ENCODE assay signal across 1 cellular context in the genomic region with DNA sequence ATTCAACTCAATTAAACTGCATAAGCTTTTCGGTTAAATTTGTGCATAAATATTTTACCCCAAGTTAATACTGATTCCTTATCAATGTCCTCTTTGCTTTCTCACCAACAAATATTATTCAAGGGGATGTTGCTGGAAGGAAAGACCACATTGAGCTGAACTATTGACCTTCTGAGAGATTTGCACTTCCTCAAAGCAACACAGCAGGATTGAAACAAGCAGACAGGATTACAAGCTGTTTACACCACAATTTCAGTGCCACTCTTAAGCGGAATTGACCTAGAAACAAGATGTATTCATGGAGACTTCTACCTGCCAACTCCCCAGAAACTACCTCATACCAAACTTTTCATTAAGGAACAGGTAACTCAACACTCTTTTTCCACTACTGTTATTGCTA.
TF ChIP-seq lines count a peak whose summit lies in the region.

No MANE protein-coding gene starts in this region.

TF ChIP-seq in H1, 55 proteins besides CTCF, POLR2A, EP300 and RAD21 (continued from another document):
- TF ChIP-seq, protein P1, sequence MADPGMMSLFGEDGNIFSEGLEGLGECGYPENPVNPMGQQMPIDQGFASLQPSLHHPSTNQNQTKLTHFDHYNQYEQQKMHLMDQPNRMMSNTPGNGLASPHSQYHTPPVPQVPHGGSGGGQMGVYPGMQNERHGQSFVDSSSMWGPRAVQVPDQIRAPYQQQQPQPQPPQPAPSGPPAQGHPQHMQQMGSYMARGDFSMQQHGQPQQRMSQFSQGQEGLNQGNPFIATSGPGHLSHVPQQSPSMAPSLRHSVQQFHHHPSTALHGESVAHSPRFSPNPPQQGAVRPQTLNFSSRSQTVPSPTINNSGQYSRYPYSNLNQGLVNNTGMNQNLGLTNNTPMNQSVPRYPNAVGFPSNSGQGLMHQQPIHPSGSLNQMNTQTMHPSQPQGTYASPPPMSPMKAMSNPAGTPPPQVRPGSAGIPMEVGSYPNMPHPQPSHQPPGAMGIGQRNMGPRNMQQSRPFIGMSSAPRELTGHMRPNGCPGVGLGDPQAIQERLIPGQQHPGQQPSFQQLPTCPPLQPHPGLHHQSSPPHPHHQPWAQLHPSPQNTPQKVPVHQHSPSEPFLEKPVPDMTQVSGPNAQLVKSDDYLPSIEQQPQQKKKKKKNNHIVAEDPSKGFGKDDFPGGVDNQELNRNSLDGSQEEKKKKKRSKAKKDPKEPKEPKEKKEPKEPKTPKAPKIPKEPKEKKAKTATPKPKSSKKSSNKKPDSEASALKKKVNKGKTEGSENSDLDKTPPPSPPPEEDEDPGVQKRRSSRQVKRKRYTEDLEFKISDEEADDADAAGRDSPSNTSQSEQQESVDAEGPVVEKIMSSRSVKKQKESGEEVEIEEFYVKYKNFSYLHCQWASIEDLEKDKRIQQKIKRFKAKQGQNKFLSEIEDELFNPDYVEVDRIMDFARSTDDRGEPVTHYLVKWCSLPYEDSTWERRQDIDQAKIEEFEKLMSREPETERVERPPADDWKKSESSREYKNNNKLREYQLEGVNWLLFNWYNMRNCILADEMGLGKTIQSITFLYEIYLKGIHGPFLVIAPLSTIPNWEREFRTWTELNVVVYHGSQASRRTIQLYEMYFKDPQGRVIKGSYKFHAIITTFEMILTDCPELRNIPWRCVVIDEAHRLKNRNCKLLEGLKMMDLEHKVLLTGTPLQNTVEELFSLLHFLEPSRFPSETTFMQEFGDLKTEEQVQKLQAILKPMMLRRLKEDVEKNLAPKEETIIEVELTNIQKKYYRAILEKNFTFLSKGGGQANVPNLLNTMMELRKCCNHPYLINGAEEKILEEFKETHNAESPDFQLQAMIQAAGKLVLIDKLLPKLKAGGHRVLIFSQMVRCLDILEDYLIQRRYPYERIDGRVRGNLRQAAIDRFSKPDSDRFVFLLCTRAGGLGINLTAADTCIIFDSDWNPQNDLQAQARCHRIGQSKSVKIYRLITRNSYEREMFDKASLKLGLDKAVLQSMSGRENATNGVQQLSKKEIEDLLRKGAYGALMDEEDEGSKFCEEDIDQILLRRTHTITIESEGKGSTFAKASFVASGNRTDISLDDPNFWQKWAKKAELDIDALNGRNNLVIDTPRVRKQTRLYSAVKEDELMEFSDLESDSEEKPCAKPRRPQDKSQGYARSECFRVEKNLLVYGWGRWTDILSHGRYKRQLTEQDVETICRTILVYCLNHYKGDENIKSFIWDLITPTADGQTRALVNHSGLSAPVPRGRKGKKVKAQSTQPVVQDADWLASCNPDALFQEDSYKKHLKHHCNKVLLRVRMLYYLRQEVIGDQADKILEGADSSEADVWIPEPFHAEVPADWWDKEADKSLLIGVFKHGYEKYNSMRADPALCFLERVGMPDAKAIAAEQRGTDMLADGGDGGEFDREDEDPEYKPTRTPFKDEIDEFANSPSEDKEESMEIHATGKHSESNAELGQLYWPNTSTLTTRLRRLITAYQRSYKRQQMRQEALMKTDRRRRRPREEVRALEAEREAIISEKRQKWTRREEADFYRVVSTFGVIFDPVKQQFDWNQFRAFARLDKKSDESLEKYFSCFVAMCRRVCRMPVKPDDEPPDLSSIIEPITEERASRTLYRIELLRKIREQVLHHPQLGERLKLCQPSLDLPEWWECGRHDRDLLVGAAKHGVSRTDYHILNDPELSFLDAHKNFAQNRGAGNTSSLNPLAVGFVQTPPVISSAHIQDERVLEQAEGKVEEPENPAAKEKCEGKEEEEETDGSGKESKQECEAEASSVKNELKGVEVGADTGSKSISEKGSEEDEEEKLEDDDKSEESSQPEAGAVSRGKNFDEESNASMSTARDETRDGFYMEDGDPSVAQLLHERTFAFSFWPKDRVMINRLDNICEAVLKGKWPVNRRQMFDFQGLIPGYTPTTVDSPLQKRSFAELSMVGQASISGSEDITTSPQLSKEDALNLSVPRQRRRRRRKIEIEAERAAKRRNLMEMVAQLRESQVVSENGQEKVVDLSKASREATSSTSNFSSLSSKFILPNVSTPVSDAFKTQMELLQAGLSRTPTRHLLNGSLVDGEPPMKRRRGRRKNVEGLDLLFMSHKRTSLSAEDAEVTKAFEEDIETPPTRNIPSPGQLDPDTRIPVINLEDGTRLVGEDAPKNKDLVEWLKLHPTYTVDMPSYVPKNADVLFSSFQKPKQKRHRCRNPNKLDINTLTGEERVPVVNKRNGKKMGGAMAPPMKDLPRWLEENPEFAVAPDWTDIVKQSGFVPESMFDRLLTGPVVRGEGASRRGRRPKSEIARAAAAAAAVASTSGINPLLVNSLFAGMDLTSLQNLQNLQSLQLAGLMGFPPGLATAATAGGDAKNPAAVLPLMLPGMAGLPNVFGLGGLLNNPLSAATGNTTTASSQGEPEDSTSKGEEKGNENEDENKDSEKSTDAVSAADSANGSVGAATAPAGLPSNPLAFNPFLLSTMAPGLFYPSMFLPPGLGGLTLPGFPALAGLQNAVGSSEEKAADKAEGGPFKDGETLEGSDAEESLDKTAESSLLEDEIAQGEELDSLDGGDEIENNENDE (IDR thresholded peaks at IDR 0.05; ENCODE audit: insufficient replicate concordance, low read length): no peak
- TF ChIP-seq BACH1 (IDR thresholded peaks at IDR 0.05; ENCODE audit: low read length) (no peak), RFX5 (IDR thresholded peaks at IDR 0.05; ENCODE audit: borderline replicate concordance, low read depth, low read length) (no peak)
- TF ChIP-seq, protein P2, sequence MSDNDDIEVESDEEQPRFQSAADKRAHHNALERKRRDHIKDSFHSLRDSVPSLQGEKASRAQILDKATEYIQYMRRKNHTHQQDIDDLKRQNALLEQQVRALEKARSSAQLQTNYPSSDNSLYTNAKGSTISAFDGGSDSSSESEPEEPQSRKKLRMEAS (IDR thresholded peaks at IDR 0.05): no peak
- TF ChIP-seq, protein P3, sequence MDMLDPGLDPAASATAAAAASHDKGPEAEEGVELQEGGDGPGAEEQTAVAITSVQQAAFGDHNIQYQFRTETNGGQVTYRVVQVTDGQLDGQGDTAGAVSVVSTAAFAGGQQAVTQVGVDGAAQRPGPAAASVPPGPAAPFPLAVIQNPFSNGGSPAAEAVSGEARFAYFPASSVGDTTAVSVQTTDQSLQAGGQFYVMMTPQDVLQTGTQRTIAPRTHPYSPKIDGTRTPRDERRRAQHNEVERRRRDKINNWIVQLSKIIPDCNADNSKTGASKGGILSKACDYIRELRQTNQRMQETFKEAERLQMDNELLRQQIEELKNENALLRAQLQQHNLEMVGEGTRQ (IDR thresholded peaks at IDR 0.05; ENCODE audit: low read length): no peak
